ENCODE assay signal across 8 cellular contexts in the genomic region with DNA sequence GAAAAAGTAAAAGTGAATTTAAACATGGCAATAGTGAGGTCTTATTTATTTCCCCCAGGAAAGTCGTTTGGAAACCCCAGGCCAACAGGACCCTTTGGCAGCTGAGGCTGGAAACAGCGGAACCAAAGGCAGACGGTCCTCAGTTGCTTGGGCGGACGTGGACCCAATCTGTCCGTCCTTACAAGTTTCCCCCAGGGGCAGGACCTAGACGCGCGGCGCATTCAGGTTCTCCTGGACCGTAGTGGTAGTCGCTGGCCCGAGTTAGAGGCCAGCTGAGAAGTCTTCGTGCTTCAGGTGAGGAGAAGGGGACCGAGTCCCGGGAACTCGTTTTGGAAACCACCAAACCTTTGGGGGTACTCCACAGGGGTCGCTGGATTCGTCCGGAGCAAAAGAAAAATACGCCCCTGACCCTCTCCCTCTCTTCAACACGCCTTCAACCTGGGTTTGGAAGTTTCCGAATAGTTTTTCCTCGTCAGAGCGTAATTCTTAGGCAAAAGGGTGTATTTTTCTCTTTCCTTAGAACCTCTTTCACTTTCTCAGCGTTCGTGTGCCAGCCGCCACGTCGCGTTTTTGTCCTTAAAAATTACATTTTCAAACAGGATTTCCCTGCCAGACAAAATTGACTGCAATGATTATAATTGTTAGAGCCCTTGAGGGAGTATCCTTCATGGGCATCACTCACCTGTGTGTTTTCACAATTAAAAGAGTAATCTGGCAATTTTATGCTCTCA. TPM values are rescaled to one million over a fixed set of nuclear protein-coding genes. Genes with fewer than 3 reads are reported as not detected.
DNase-seq lines count a peak whose midpoint lies in the region; ATAC-seq and TF ChIP-seq lines count a peak whose summit lies in the region.

No MANE protein-coding gene starts in this region.

- H3F3A ChIP-seq in Loucy (ENCODE audit: low read depth) (no peaks in the 10 kb centered on the region), SK-N-SH (replicated peaks; ENCODE audit: insufficient read depth) (peaks cover 22% of the 10 kb centered on the region)

- H3K9me2 ChIP-seq in Loucy (replicated peaks; ENCODE audit: low read depth, low read length) (no peaks in the 10 kb centered on the region), SK-N-SH (no peaks in the 10 kb centered on the region)

- H2AFZ ChIP-seq in Loucy (ENCODE audit: low read length) (peak overlapping the region; percentile 96), SK-N-SH (ENCODE audit: low read depth) (peak overlapping the region; percentile 69)

- POLR2A ChIA-PET in SK-N-SH (lab: Yijun Ruan, JAX): no interaction called here

- DNase-seq in GDM1 (lab: John Stamatoyannopoulos, UW) (peak; percentile 59), GOT3 (lab: John Stamatoyannopoulos, UW) (peak; percentile 19), SK-N-SH (peak; percentile 60), Right ventricle myocardium inferior (ENCODE audit: missing footprints) (peak; percentile 82), osteocyte (ENCODE audit: extremely low spot score, unreplicated experiment) (peak; percentile 86), type B pancreatic cell (ENCODE audit: extremely low spot score, unreplicated experiment) (no peak)

- H3K4me3 ChIP-seq in Loucy (ENCODE audit: low read length, poor library complexity, severe bottlenecking): peak overlapping the region; percentile 90
- peak overlapping the region; percentile 72 to 82 for H3K4me3 ChIP-seq in SK-N-SH (ENCODE audit: low read depth in 2 of 2, low read length in 1 of 2)

- H3K9ac ChIP-seq in Loucy (ENCODE audit: low read depth, low read length, poor library complexity, severe bottlenecking) (peak overlapping the region; percentile 85), SK-N-SH (peak overlapping the region; percentile 88)

- H3K36me3 ChIP-seq in Loucy (ENCODE audit: insufficient read depth, low read length) (no peaks in the 10 kb centered on the region), SK-N-SH (replicated peaks in 1 of 2; ENCODE audit: control insufficient read depth in 1 of 2, insufficient read depth in 2 of 2, low read length in 1 of 2) (peaks cover 18 to 19% of the 10 kb centered on the region in 2 experiments)

- H3K4me3 Mint-ChIP-seq in activated naive CD8-positive, alpha-beta T cell: peak overlapping the region; percentile 99
- peak overlapping the region; percentile 92 for H3K4me3 Mint-ChIP-seq in osteocyte (ENCODE audit: unreplicated experiment)
- peak overlapping the region; percentile 92 for H3K4me3 Mint-ChIP-seq in type B pancreatic cell

- H3K4me2 ChIP-seq in Loucy (ENCODE audit: low read depth, low read length, poor library complexity, severe bottlenecking): peak overlapping the region; percentile 89
- H3K4me2 ChIP-seq in SK-N-SH: peak overlapping the region; percentile 74

- peak; percentile 61 for ATAC-seq in Right ventricle myocardium inferior

- peaks cover 7% of the 10 kb centered on the region for H3K36me3 Mint-ChIP-seq in activated naive CD8-positive, alpha-beta T cell
- peaks cover 11% of the 10 kb centered on the region for H3K36me3 Mint-ChIP-seq in osteocyte (ENCODE audit: unreplicated experiment)
- peaks cover 12% of the 10 kb centered on the region for H3K36me3 Mint-ChIP-seq in type B pancreatic cell

- H3K27ac ChIP-seq in SK-N-SH (ENCODE audit: low read depth in 2 of 2, low read length in 1 of 2): peak overlapping the region; percentile 83 to 91

- TF ChIP-seq RAD21 in SK-N-SH (IDR thresholded peaks at IDR 0.05; ENCODE audit: low read length): 0 out of 2 replicates have a peak, but pooled peaks have one; percentile 1

- H3K27me3 ChIP-seq in Loucy (ENCODE audit: insufficient read depth, low read length, poor library complexity, severe bottlenecking): no peaks in the 10 kb centered on the region
- no peaks in the 10 kb centered on the region for H3K27me3 ChIP-seq in SK-N-SH (ENCODE audit: insufficient read depth)

- CTCF ChIA-PET in SK-N-SH (lab: Yijun Ruan, JAX): interaction anchor here (1.4 kb wide), 1 partner anchor 391 kb away, joined by 4 read pairs; no protein-coding TSS in a partner anchor

- TF ChIP-seq CTCF in Loucy (conservative IDR thresholded peaks at IDR 0.05; ENCODE audit: low read length) (no peak), SK-N-SH (IDR thresholded peaks at IDR 0.05) (0 out of 2 replicates have a peak, but pooled peaks have one; percentile 11), osteocyte (IDR thresholded peaks at IDR 0.05) (no peak), type B pancreatic cell (conservative IDR thresholded peaks at IDR 0.05) (no peak)

- TF ChIP-seq EP300 in SK-N-SH (IDR thresholded peaks at IDR 0.05; ENCODE audit: borderline replicate concordance in 1 of 2, low read depth in 1 of 2, low read length in 1 of 2): peak in 1 of 2 experiments; percentile 57; a peak in 1 of 4 replicates

- peaks cover 61% of the 10 kb centered on the region for H3K4me1 Mint-ChIP-seq in activated naive CD8-positive, alpha-beta T cell (ENCODE audit: low read depth)
- H3K4me1 Mint-ChIP-seq in osteocyte (ENCODE audit: unreplicated experiment): peaks cover 57% of the 10 kb centered on the region
- peaks cover 37% of the 10 kb centered on the region for H3K4me1 Mint-ChIP-seq in type B pancreatic cell (ENCODE audit: unreplicated experiment)

- H3K27me3 Mint-ChIP-seq in activated naive CD8-positive, alpha-beta T cell: no peaks in the 10 kb centered on the region
- H3K27me3 Mint-ChIP-seq in osteocyte (ENCODE audit: unreplicated experiment): no peaks in the 10 kb centered on the region
- H3K27me3 Mint-ChIP-seq in type B pancreatic cell: no peaks in the 10 kb centered on the region

- under 1% methylated on average over 20 of the region's 31 CpGs for WGBS in SK-N-SH (ENCODE audit: low lambda C conversion rate)

- peaks cover 83% of the 10 kb centered on the region for H3K79me2 ChIP-seq in Loucy (ENCODE audit: insufficient read depth, low read length)
- H3K79me2 ChIP-seq in SK-N-SH (ENCODE audit: insufficient read depth): peaks cover 78% of the 10 kb centered on the region

- intact Hi-C loops in Right ventricle myocardium inferior (cut with DNase I): no loop called here

- peaks cover 51% of the 10 kb centered on the region for H3K4me1 ChIP-seq in Loucy (ENCODE audit: insufficient read depth, low read length, poor library complexity, severe bottlenecking)
- H3K4me1 ChIP-seq in SK-N-SH (ENCODE audit: control insufficient read depth in 1 of 2, insufficient read depth in 2 of 2, low read depth in 1 of 2, low read length in 1 of 2): peaks cover 14 to 32% of the 10 kb centered on the region in 2 experiments; a peak in 3 of 4 replicates

- H3K9me3 ChIP-seq in Loucy (ENCODE audit: insufficient read depth, low read depth, low read length): no peaks in the 10 kb centered on the region
- H3K9me3 ChIP-seq in SK-N-SH: no peaks in the 10 kb centered on the region

- H3K27ac Mint-ChIP-seq in activated naive CD8-positive, alpha-beta T cell: peak overlapping the region; percentile 76
- H3K27ac Mint-ChIP-seq in osteocyte (ENCODE audit: unreplicated experiment) (peak overlapping the region; percentile 99), type B pancreatic cell (peak overlapping the region; percentile 96)

- no peaks in the 10 kb centered on the region for H3K9me3 Mint-ChIP-seq in activated naive CD8-positive, alpha-beta T cell (ENCODE audit: low read depth)
- H3K9me3 Mint-ChIP-seq in osteocyte (ENCODE audit: unreplicated experiment) (no peaks in the 10 kb centered on the region), type B pancreatic cell (no peaks in the 10 kb centered on the region)

- H4K20me1 ChIP-seq in Loucy (ENCODE audit: insufficient read depth, low read length, poor library complexity, severe bottlenecking): peaks cover 10% of the 10 kb centered on the region
- H4K20me1 ChIP-seq in SK-N-SH (ENCODE audit: insufficient read depth): no peaks in the 10 kb centered on the region

TF ChIP-seq in SK-N-SH, 30 proteins besides CTCF, POLR2A, EP300 and RAD21 (continues in another document):
- TF ChIP-seq GABPA (IDR thresholded peaks at IDR 0.05; ENCODE audit: low read depth): peak; percentile 73
- 0 out of 2 replicates have a peak, but pooled peaks have one; percentile 33 for TF ChIP-seq RCOR1 (IDR thresholded peaks at IDR 0.05; ENCODE audit: low read length)
- TF ChIP-seq TEAD4 (IDR thresholded peaks at IDR 0.05; ENCODE audit: borderline replicate concordance, insufficient read depth): no peak
- TF ChIP-seq, protein P1, sequence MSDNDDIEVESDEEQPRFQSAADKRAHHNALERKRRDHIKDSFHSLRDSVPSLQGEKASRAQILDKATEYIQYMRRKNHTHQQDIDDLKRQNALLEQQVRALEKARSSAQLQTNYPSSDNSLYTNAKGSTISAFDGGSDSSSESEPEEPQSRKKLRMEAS (IDR thresholded peaks at IDR 0.05; ENCODE audit: low read depth): peak; percentile 89
- peak; percentile 64 for TF ChIP-seq USF1 (IDR thresholded peaks at IDR 0.05; ENCODE audit: borderline replicate concordance, low read depth)
- TF ChIP-seq YY1 (IDR thresholded peaks at IDR 0.05; ENCODE audit: low read depth): peak; percentile 77; the same call in 1 of the 2 replicates
- TF ChIP-seq EZH2phosphoT487 (IDR thresholded peaks at IDR 0.05; ENCODE audit: borderline replicate concordance, low read depth): no peak
- peak; percentile 68 for TF ChIP-seq ELF1 (IDR thresholded peaks at IDR 0.05)
- TF ChIP-seq MXI1 (IDR thresholded peaks at IDR 0.05; ENCODE audit: low read depth, low read length): peak; percentile 79
- peak; percentile 93 for TF ChIP-seq SIN3A (IDR thresholded peaks at IDR 0.05; ENCODE audit: borderline replicate concordance, low read depth, low read length)

RNA-seq across cellular contexts. Expression of gene METTL15, which starts 2.1 kb away (rescaled TPM):
- 4.7 and 7.1 TPM in 2 replicates for polyA plus RNA-seq in SK-N-SH (2012; rRNA removed)
- polyA plus RNA-seq in SK-N-SH (2012; cell fraction: cytosol; rRNA removed): 5.6 and 6.4 TPM in 2 replicates
- 3.9 and 8.0 TPM in 2 replicates for polyA plus RNA-seq in SK-N-SH (2012; cell fraction: nucleus; rRNA removed)
- total RNA-seq in Right ventricle myocardium inferior (9.4 TPM), osteocyte (13.1 and 16.3 TPM in 2 replicates), type B pancreatic cell (ENCODE audit: low replicate concordance) (9.5 and 13.4 TPM in 2 replicates)

RNA-seq across cellular contexts. Expression of gene KIF18A, which starts 2.3 kb away (rescaled TPM):
- 3.8 and 3.9 TPM in 2 replicates for polyA plus RNA-seq in SK-N-SH (2012; rRNA removed)
- 4.6 and 5.6 TPM in 2 replicates for polyA plus RNA-seq in SK-N-SH (2012; cell fraction: cytosol; rRNA removed)
- polyA plus RNA-seq in SK-N-SH (2012; cell fraction: nucleus; rRNA removed): 3.0 and 6.7 TPM in 2 replicates
- 0.08 TPM for total RNA-seq in Right ventricle myocardium inferior
- 3.9 and 4.2 TPM in 2 replicates for total RNA-seq in osteocyte
- total RNA-seq in type B pancreatic cell (ENCODE audit: low replicate concordance): 8.1 and 21.8 TPM in 2 replicates
